In the genomic region with DNA sequence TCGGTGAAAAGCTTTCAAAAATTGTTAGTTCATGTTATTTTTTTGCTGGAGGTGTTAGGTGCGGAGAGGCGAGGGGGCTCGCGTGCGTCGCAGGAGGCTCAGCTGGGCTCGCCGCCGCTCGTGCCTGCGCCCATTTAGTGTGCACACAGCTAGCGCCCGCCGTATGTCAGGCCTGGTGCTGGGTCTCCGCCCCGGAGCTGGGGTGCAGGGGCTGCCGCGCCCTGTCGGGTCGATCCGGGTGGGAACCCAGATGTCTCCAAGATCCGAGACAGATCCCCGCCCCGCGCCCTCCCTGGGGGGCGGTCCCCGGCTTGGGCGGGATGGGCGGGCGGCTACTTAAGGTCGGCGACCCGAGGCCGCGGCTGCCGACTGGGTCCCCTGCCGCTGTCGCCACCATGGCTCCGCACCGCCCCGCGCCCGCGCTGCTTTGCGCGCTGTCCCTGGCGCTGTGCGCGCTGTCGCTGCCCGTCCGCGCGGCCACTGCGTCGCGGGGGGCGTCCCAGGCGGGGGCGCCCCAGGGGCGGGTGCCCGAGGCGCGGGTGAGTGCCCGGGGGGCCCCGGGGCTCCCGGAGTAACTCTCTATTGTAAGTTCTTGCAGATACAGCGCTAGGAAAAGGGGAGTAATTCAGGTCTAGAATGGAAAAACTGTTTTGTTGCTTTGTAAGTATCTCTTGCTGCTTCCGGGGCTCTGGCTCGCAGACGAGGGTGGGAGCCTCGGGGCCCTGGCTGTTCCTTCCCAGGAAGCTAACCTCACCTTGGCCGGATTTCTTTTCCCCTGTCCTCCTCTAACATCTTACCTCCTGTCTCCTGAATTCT, we compare ENCODE assay signal across 8 cellular contexts. TPM values are rescaled to one million over a fixed set of nuclear protein-coding genes. Genes with fewer than 3 reads are reported as not detected.
DNase-seq lines count a peak whose midpoint lies in the region; ATAC-seq and TF ChIP-seq lines count a peak whose summit lies in the region.

No MANE protein-coding gene starts in this region.

- H3F3A ChIP-seq in neural progenitor cell (ENCODE audit: low read depth), result peaks cover 34% of the 10 kb centered on the region

- peaks cover 22% of the 10 kb centered on the region for H3K4me1 ChIP-seq in neural progenitor cell

- H3K36me3 ChIP-seq in neural progenitor cell, result no peaks in the 10 kb centered on the region

- H3K27ac Mint-ChIP-seq in activated T-helper 1 cell treated with anti-CD3 and anti-CD28 coated beads, Interleukin-12 subunit alpha, Interleukin-12 subunit beta, Interleukin-2, Interleukin-4 antibody, amounts not matched to agents 30 ng/mL and 10 ng/mL and 1 ng/mL, durations not matched to agents 14 hours and 24 hours and 36 hours, result peak overlapping the region; percentile 15
- H3K27ac Mint-ChIP-seq in neural progenitor cell, result no peak overlapping the region

- no peak for TF ChIP-seq CTCF in neural progenitor cell (IDR thresholded peaks at IDR 0.05)

- peaks cover 30% of the 10 kb centered on the region for H3K27me3 ChIP-seq in neural progenitor cell

- H3K9me3 ChIP-seq in neural progenitor cell (ENCODE audit: low read depth), result no peaks in the 10 kb centered on the region

- H3K27ac ChIP-seq in neural progenitor cell, result no peak overlapping the region

- DNase-seq in DMS53 (lab: John Stamatoyannopoulos, UW), result peak; percentile 74
- DNase-seq in activated T-helper 1 cell treated with anti-CD3 and anti-CD28 coated beads, Interleukin-12 subunit alpha, Interleukin-12 subunit beta, Interleukin-2, Interleukin-4 antibody, amounts not matched to agents 30 ng/mL and 10 ng/mL and 1 ng/mL, durations not matched to agents 14 hours and 24 hours and 36 hours (ENCODE audit: low spot score), result no peak
- DNase-seq in globus pallidus (ENCODE audit: low spot score), result peak; percentile 62
- peak; percentile 77 for DNase-seq in neural progenitor cell (ENCODE audit: low spot score)
- no peak for DNase-seq in NCI-H446 treated with DMSO at 0.1 percent for 48 hours (lab: John Stamatoyannopoulos, UW)
- DNase-seq in A172 (ENCODE audit: low spot score), result no peak

- H3K4me1 Mint-ChIP-seq in activated T-helper 1 cell treated with anti-CD3 and anti-CD28 coated beads, Interleukin-12 subunit alpha, Interleukin-12 subunit beta, Interleukin-2, Interleukin-4 antibody, amounts not matched to agents 30 ng/mL and 10 ng/mL and 1 ng/mL, durations not matched to agents 14 hours and 24 hours and 36 hours (ENCODE audit: low read depth), result peaks cover 15% of the 10 kb centered on the region
- peaks cover 41% of the 10 kb centered on the region for H3K4me1 Mint-ChIP-seq in neural progenitor cell

- H3K36me3 Mint-ChIP-seq in activated T-helper 1 cell treated with anti-CD3 and anti-CD28 coated beads, Interleukin-12 subunit alpha, Interleukin-12 subunit beta, Interleukin-2, Interleukin-4 antibody, amounts not matched to agents 30 ng/mL and 10 ng/mL and 1 ng/mL, durations not matched to agents 14 hours and 24 hours and 36 hours (ENCODE audit: low read depth), result no peaks in the 10 kb centered on the region
- no peaks in the 10 kb centered on the region for H3K36me3 Mint-ChIP-seq in neural progenitor cell

- H2AFZ ChIP-seq in neural progenitor cell (replicated peaks), result peak overlapping the region; percentile 5

- peaks cover 28% of the 10 kb centered on the region for H4K20me1 ChIP-seq in neural progenitor cell (ENCODE audit: low read depth)

- H3K79me2 ChIP-seq in neural progenitor cell (ENCODE audit: low read depth), result no peaks in the 10 kb centered on the region

- H3K4me3 ChIP-seq in neural progenitor cell, result peak overlapping the region; percentile 54

- peaks cover 18% of the 10 kb centered on the region for H3K27me3 Mint-ChIP-seq in activated T-helper 1 cell treated with anti-CD3 and anti-CD28 coated beads, Interleukin-12 subunit alpha, Interleukin-12 subunit beta, Interleukin-2, Interleukin-4 antibody, amounts not matched to agents 30 ng/mL and 10 ng/mL and 1 ng/mL, durations not matched to agents 14 hours and 24 hours and 36 hours (ENCODE audit: insufficient read depth)
- H3K27me3 Mint-ChIP-seq in neural progenitor cell (ENCODE audit: insufficient read depth, low read depth), result peaks cover 13% of the 10 kb centered on the region

- H3K4me3 Mint-ChIP-seq in activated T-helper 1 cell treated with anti-CD3 and anti-CD28 coated beads, Interleukin-12 subunit alpha, Interleukin-12 subunit beta, Interleukin-2, Interleukin-4 antibody, amounts not matched to agents 30 ng/mL and 10 ng/mL and 1 ng/mL, durations not matched to agents 14 hours and 24 hours and 36 hours, result peak overlapping the region; percentile 75
- H3K4me3 Mint-ChIP-seq in neural progenitor cell, result peak overlapping the region; percentile 75

- intact Hi-C loops in activated T-helper 1 cell treated with anti-CD3 and anti-CD28 coated beads, Interleukin-12 subunit alpha, Interleukin-12 subunit beta, Interleukin-2, Interleukin-4 antibody, amounts not matched to agents 30 ng/mL and 10 ng/mL and 1 ng/mL, durations not matched to agents 14 hours and 24 hours and 36 hours (cut with micrococcal nuclease), result no loop called here

- no peaks in the 10 kb centered on the region for H3K9me3 Mint-ChIP-seq in activated T-helper 1 cell treated with anti-CD3 and anti-CD28 coated beads, Interleukin-12 subunit alpha, Interleukin-12 subunit beta, Interleukin-2, Interleukin-4 antibody, amounts not matched to agents 30 ng/mL and 10 ng/mL and 1 ng/mL, durations not matched to agents 14 hours and 24 hours and 36 hours
- H3K9me3 Mint-ChIP-seq in neural progenitor cell, result no peaks in the 10 kb centered on the region

- H3K4me2 ChIP-seq in neural progenitor cell, result peak overlapping the region; percentile 83

- H3K9ac ChIP-seq in neural progenitor cell, result no peak overlapping the region

- ATAC-seq in HG03354 (IDR thresholded peaks at IDR 0.05; ENCODE audit: poor library complexity, severe bottlenecking, unreplicated experiment), result peak; percentile 60
- ATAC-seq in GM21576 (IDR thresholded peaks at IDR 0.05; ENCODE audit: unreplicated experiment), result no peak

RNA-seq across cellular contexts. Expression of a gene that starts 31.7 kb away (rescaled TPM):
- 1.5 and 2.5 TPM in 2 replicates for total RNA-seq in activated T-helper 1 cell treated with anti-CD3 and anti-CD28 coated beads, Interleukin-12 subunit alpha, Interleukin-12 subunit beta, Interleukin-2, Interleukin-4 antibody, amounts not matched to agents 30 ng/mL and 10 ng/mL and 1 ng/mL, durations not matched to agents 14 hours and 24 hours and 36 hours
- total RNA-seq in neural progenitor cell (ENCODE audit: low replicate concordance), result 72.1 and 114 TPM in 2 replicates
- 162 and 164 TPM in 2 replicates for total RNA-seq in A172 (2014; rRNA removed; shearing (Covaris generic))

Comparison
In these comparisons a context has a peak if more than half of its experiments do, and no peak if none do; other contexts are left out.
1. DNase-seq: peak in DMS53 (single experiment), globus pallidus (single experiment) and neural progenitor cell (single experiment); none in activated T-helper 1 cell treated with anti-CD3 and anti-CD28 coated beads, Interleukin-12 subunit alpha, Interleukin-12 subunit beta, Interleukin-2, Interleukin-4 antibody, amounts not matched to agents 30 ng/mL and 10 ng/mL and 1 ng/mL, durations not matched to agents 14 hours and 24 hours and 36 hours (single experiment), NCI-H446 treated with DMSO at 0.1 percent for 48 hours (single experiment) and A172 (single experiment).
2. RNA of a gene that starts 31.7 kb away (total RNA-seq): 162 to 164 TPM in A172 and 72.1 to 114 TPM in neural progenitor cell; 1.5 to 2.5 TPM in activated T-helper 1 cell treated with anti-CD3 and anti-CD28 coated beads, Interleukin-12 subunit alpha, Interleukin-12 subunit beta, Interleukin-2, Interleukin-4 antibody, amounts not matched to agents 30 ng/mL and 10 ng/mL and 1 ng/mL, durations not matched to agents 14 hours and 24 hours and 36 hours; every median in the first group is over 10 times any median in the second.